1 cellular context compared by ENCODE assay signal in the genomic region with DNA sequence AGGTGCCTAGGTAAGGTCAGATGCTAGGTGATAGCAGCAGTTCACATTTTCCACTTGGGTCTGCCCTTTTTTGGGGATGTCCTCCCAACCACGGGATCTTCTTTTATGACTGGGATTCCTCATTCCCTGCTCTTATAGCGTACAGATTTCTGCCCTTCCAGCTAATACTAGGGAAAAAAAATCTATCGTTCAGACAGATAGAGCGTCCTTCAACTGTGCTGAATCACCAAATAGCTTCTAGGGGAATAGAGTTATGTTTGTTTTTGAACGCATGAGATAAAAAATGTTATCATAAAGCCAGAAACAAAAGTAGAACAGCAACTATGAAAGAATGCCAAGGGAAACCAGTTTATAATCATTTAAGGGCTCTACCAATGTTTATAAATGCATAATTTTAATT.
TF ChIP-seq lines count a peak whose summit lies in the region.

No MANE protein-coding gene starts in this region.

TF ChIP-seq in HEK293, 187 proteins besides CTCF, POLR2A, EP300 and RAD21 (continued from another document):
- TF ChIP-seq, protein P1, sequence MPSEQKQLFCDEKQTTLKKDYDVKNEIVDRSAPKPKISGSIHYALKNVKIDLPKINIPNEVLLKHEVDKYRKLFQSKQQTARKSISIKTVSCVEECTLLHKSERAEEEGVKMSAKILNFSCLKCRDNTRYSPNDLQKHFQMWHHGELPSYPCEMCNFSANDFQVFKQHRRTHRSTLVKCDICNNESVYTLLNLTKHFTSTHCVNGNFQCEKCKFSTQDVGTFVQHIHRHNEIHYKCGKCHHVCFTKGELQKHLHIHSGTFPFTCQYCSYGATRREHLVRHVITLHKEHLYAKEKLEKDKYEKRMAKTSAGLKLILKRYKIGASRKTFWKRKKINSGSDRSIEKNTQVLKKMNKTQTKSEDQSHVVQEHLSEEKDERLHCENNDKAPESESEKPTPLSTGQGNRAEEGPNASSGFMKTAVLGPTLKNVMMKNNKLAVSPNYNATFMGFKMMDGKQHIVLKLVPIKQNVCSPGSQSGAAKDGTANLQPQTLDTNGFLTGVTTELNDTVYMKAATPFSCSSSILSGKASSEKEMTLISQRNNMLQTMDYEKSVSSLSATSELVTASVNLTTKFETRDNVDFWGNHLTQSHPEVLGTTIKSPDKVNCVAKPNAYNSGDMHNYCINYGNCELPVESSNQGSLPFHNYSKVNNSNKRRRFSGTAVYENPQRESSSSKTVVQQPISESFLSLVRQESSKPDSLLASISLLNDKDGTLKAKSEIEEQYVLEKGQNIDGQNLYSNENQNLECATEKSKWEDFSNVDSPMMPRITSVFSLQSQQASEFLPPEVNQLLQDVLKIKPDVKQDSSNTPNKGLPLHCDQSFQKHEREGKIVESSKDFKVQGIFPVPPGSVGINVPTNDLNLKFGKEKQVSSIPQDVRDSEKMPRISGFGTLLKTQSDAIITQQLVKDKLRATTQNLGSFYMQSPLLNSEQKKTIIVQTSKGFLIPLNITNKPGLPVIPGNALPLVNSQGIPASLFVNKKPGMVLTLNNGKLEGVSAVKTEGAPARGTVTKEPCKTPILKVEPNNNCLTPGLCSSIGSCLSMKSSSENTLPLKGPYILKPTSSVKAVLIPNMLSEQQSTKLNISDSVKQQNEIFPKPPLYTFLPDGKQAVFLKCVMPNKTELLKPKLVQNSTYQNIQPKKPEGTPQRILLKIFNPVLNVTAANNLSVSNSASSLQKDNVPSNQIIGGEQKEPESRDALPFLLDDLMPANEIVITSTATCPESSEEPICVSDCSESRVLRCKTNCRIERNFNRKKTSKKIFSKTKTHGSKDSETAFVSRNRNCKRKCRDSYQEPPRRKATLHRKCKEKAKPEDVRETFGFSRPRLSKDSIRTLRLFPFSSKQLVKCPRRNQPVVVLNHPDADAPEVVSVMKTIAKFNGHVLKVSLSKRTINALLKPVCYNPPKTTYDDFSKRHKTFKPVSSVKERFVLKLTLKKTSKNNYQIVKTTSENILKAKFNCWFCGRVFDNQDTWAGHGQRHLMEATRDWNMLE (tag by site-specific recombination; conservative IDR thresholded peaks at IDR 0.05; ENCODE audit: low read depth) = no peak
- TF ChIP-seq ZNF707 (tag by site-specific recombination; IDR thresholded peaks at IDR 0.05) (no peak), ZNF530 (tag by site-specific recombination; IDR thresholded peaks at IDR 0.05; ENCODE audit: low read depth) (no peak), ZNF132 (tag by site-specific recombination; IDR thresholded peaks at IDR 0.05; ENCODE audit: borderline replicate concordance) (no peak), ZNF239 (tag by site-specific recombination; IDR thresholded peaks at IDR 0.05) (no peak), GLIS2 (tag by site-specific recombination; IDR thresholded peaks at IDR 0.05) (no peak), ZNF366 (tag by site-specific recombination; conservative IDR thresholded peaks at IDR 0.05) (no peak), ZNF221 (tag by site-specific recombination; IDR thresholded peaks at IDR 0.05; ENCODE audit: borderline replicate concordance) (no peak), IKZF3 (tag by site-specific recombination; IDR thresholded peaks at IDR 0.05) (peak; percentile 40; the same call in 1 of the 2 replicates), OVOL3 (tag by site-specific recombination; IDR thresholded peaks at IDR 0.05) (no peak)
- TF ChIP-seq, protein P2, sequence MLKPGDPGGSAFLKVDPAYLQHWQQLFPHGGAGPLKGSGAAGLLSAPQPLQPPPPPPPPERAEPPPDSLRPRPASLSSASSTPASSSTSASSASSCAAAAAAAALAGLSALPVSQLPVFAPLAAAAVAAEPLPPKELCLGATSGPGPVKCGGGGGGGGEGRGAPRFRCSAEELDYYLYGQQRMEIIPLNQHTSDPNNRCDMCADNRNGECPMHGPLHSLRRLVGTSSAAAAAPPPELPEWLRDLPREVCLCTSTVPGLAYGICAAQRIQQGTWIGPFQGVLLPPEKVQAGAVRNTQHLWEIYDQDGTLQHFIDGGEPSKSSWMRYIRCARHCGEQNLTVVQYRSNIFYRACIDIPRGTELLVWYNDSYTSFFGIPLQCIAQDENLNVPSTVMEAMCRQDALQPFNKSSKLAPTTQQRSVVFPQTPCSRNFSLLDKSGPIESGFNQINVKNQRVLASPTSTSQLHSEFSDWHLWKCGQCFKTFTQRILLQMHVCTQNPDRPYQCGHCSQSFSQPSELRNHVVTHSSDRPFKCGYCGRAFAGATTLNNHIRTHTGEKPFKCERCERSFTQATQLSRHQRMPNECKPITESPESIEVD (tag by site-specific recombination; IDR thresholded peaks at IDR 0.05) = peak; percentile 43; the same call in 1 of the 2 replicates
